ENCODE assay signal across 18 cellular contexts in the genomic region with DNA sequence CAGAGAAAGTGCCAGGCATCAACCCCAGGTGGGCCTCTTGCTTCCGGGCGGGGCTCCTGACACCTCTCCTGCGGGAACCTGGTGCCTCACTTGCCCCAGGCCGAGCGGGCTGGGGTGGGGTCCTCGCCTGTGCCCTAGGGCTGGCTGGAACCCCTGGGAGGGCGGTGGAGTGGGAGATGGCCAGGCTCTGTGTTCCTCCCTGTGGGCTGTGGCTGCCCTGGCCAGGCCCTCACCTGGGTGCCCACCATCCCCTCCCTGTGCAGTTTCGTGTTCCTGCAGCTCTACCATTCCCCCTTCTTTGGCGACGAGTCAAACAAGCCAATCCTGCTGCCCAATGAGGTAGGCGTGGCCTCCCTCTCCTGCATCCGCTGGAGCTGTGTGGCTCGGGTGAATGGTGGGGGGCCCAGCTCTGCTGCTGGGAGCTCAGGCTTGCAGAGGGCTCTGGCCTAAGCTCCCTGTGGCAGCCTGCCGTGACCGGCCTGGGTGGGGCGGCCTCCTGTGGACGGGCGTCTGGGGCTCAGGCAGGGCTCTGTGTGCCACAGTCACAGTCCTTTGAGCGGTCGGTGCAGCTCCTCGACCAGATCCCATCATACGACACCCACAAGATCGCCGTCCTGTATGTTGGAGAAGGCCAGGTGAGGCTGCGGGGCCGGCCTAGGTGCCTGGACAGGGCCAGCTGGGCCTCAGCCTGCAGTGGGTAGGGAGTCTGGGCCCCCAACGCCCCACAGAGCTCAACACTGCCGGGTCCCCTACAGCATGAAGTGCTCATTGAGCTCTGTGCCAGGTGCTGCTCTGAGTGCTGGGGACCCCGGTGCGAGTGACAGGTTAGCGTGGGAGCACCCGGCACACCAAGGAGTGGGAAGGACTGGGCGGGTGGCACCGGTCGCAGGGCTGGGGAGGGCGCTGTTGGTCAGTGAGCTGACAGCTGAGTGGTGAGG.
"Had no signal": no experiment of that assay in that cellular context is flagged by ENCODE, and none has a peak within 500 bp of the region (broad histone marks: within the 10 kb centered on the region; RNA-seq: fewer than 3 reads in every experiment).

No MANE protein-coding gene starts in this region.

- H3K27me3 Mint-ChIP-seq: activated B cell treated with CpG ODN at 0.5 μM for 24 hours; activated CD8-positive, alpha-beta T cell treated with anti-CD3 and anti-CD28 coated beads for 36 hours; naive thymus-derived CD8-positive, alpha-beta T cell; T-cell had no signal

- H3K4me1 Mint-ChIP-seq: brain; naive thymus-derived CD8-positive, alpha-beta T cell; T-cell had no signal

- H3K9me3 ChIP-seq: tibial nerve had no signal

- H3K27ac Mint-ChIP-seq: activated B cell treated with CpG ODN at 0.5 μM for 24 hours; activated CD8-positive, alpha-beta T cell treated with anti-CD3 and anti-CD28 coated beads for 36 hours; activated naive CD4-positive, alpha-beta T cell treated with anti-CD3 and anti-CD28 coated beads for 36 hours; brain; naive thymus-derived CD8-positive, alpha-beta T cell; T-cell had no signal

- H3K4me3 Mint-ChIP-seq: activated B cell treated with CpG ODN at 0.5 μM for 24 hours; activated CD8-positive, alpha-beta T cell treated with anti-CD3 and anti-CD28 coated beads for 36 hours; activated naive CD4-positive, alpha-beta T cell treated with anti-CD3 and anti-CD28 coated beads for 36 hours; brain; naive thymus-derived CD8-positive, alpha-beta T cell; T-cell had no signal

- H3K27ac ChIP-seq: parathyroid adenoma had no signal

- ATAC-seq: activated CD8-positive, alpha-beta T cell treated with anti-CD3 and anti-CD28 coated beads for 36 hours; left cardiac atrium; naive thymus-derived CD8-positive, alpha-beta T cell; sciatic nerve; T-cell had no signal

- H3K27me3 ChIP-seq: tibial nerve had no signal

- H3K9ac ChIP-seq: parathyroid adenoma had no signal

- H3K4me1 ChIP-seq: parathyroid adenoma had no signal

- DNase-seq: activated B cell treated with CpG ODN at 0.5 μM for 24 hours; activated CD4-positive, alpha-beta T cell treated with anti-CD3 and anti-CD28 coated beads for 4 hours; activated CD8-positive, alpha-beta T cell treated with anti-CD3 and anti-CD28 coated beads for 36 hours; activated naive CD4-positive, alpha-beta T cell treated with anti-CD3 and anti-CD28 coated beads for 36 hours; activated T-cell treated with anti-CD3 and anti-CD28 coated beads, Interleukin-2, amount 50 U/mL, for 1 hour; anterior cingulate cortex; central memory CD4-positive, alpha-beta T cell; effector CD4-positive, alpha-beta T cell; left cardiac atrium; mesendoderm; naive thymus-derived CD8-positive, alpha-beta T cell; stimulated activated CD4-positive, alpha-beta T cell treated with anti-CD3 and anti-CD28 coated beads, Interleukin-4, amount 100 ng/mL, for 24 hours; stimulated activated naive CD4-positive, alpha-beta T cell; T-cell had no signal

- H3K4me3 ChIP-seq: tibial nerve had no signal

- H3K9me3 Mint-ChIP-seq: activated B cell treated with CpG ODN at 0.5 μM for 24 hours; activated CD8-positive, alpha-beta T cell treated with anti-CD3 and anti-CD28 coated beads for 36 hours; activated naive CD4-positive, alpha-beta T cell treated with anti-CD3 and anti-CD28 coated beads for 36 hours; brain; naive thymus-derived CD8-positive, alpha-beta T cell; T-cell had no signal
